In genomic region chr16:77674888-77675287, GRCh38 we compare ENCODE assay signal across 1 cellular context.
TF ChIP-seq lines count a peak whose summit lies in the region.

No MANE protein-coding gene starts in this region.

TF ChIP-seq in IMR-90, 13 proteins besides CTCF, POLR2A, EP300 and RAD21 (continued from another document):
- TF ChIP-seq, protein P1, sequence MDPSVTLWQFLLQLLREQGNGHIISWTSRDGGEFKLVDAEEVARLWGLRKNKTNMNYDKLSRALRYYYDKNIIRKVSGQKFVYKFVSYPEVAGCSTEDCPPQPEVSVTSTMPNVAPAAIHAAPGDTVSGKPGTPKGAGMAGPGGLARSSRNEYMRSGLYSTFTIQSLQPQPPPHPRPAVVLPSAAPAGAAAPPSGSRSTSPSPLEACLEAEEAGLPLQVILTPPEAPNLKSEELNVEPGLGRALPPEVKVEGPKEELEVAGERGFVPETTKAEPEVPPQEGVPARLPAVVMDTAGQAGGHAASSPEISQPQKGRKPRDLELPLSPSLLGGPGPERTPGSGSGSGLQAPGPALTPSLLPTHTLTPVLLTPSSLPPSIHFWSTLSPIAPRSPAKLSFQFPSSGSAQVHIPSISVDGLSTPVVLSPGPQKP (IDR thresholded peaks at IDR 0.05; ENCODE audit: borderline replicate concordance, low read depth, low read length), result no peak
- TF ChIP-seq, protein P2, sequence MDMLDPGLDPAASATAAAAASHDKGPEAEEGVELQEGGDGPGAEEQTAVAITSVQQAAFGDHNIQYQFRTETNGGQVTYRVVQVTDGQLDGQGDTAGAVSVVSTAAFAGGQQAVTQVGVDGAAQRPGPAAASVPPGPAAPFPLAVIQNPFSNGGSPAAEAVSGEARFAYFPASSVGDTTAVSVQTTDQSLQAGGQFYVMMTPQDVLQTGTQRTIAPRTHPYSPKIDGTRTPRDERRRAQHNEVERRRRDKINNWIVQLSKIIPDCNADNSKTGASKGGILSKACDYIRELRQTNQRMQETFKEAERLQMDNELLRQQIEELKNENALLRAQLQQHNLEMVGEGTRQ (IDR thresholded peaks at IDR 0.05; ENCODE audit: low read depth, low read length), result no peak
- TF ChIP-seq SMC3 (IDR thresholded peaks at IDR 0.05; ENCODE audit: low read depth, low read length) (no peak), BHLHE40 (IDR thresholded peaks at IDR 0.05; ENCODE audit: low read depth, low read length) (no peak; the same call in 1 of the 2 replicates), MXI1 (IDR thresholded peaks at IDR 0.05; ENCODE audit: borderline replicate concordance, low read depth, low read length) (no peak), RFX5 (IDR thresholded peaks at IDR 0.05; ENCODE audit: low read depth, low read length) (no peak), FOS (IDR thresholded peaks at IDR 0.05; ENCODE audit: low read depth, low read length) (peak; percentile 73; the same call in 1 of the 2 replicates), RCOR1 (IDR thresholded peaks at IDR 0.05; ENCODE audit: insufficient replicate concordance, low read length) (no peak), MAFK (IDR thresholded peaks at IDR 0.05; ENCODE audit: low read depth, low read length) (no peak)
TF ChIP-seq in IMR-90: peak in this region for 2.
